In the genomic region with DNA sequence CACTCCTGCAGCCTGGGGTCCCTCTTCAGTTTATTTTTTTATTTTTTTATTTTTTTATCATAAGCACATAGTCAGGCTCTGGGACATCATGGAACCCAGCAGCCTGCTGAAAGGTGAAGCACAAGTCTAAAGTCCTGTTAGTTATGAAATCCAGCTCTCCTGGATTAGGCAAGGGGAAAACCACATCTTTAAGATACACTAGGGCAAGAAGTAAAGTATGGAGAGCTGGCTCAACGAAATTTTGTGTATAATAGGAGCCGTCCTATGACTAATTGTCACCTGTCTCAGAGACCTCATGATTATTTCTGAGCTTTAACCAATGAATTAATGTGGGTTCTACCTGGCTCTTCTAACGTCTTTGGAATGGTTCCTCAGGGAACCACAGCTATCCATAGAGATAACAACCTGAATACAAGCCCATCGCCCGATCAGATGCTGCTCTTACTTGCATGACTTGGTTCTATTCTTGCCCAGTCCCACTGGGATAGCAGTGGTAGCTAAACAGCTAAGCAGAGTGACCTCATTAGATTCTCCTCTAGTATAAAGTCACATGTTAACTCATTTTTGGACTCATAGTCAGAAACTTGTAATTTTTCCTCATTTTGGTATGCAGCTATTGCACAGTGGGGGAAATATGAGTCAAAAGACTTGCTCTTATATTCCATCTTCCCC, we compare ENCODE assay signal across 17 cellular contexts.
DNase-seq lines count a peak whose midpoint lies in the region; ATAC-seq and TF ChIP-seq lines count a peak whose summit lies in the region.
"Had no signal": no experiment of that assay in that cellular context is flagged by ENCODE, and none has a peak within 500 bp of the region (broad histone marks: within the 10 kb centered on the region; RNA-seq: fewer than 3 reads in every experiment).

No MANE protein-coding gene starts in this region.

- H3K27me3 ChIP-seq in OCI-LY1 (ENCODE audit: insufficient read depth, low read length) (no peaks in the 10 kb centered on the region), fibroblast of lung (ENCODE audit: control insufficient read depth, insufficient read depth, low read length) (no peaks in the 10 kb centered on the region), Karpas-422 (ENCODE audit: low read length) (no peaks in the 10 kb centered on the region)
- H3K27me3 ChIP-seq: pancreas, Peyer's patch, spleen had no signal

- H3K4me1 ChIP-seq in OCI-LY1 (ENCODE audit: insufficient read depth, low read length, severe bottlenecking) (peaks cover 47% of the 10 kb centered on the region), fibroblast of lung (ENCODE audit: control insufficient read depth, extremely low read depth, insufficient read depth, low read length) (no peaks in the 10 kb centered on the region), Karpas-422 (ENCODE audit: low read length) (peaks cover 17% of the 10 kb centered on the region)

- H3K27ac ChIP-seq in OCI-LY1 (ENCODE audit: low read depth, low read length, poor library complexity, severe bottlenecking) (peak overlapping the region; percentile 98), fibroblast of lung (ENCODE audit: insufficient read depth, low read length) (no peak overlapping the region), Karpas-422 (ENCODE audit: low read length) (no peak overlapping the region)
- H3K27ac ChIP-seq: HL-60, KMS-11, pancreas, Peyer's patch had no signal

- no peaks in the 10 kb centered on the region for H3K36me3 Mint-ChIP-seq in stimulated activated effector memory CD8-positive, alpha-beta T cell treated with anti-CD3 and anti-CD28 coated beads, Interleukin-12 subunit alpha, Interleukin-12 subunit beta, amount 100 ng/mL, for 72 hours
- H3K36me3 Mint-ChIP-seq: activated naive CD8-positive, alpha-beta T cell; CD8-positive, alpha-beta T cell had no signal

- H3K79me2 ChIP-seq in OCI-LY1 (ENCODE audit: insufficient read depth, low read length) (no peaks in the 10 kb centered on the region), fibroblast of lung (ENCODE audit: control insufficient read depth, insufficient read depth, low read length) (no peaks in the 10 kb centered on the region), Karpas-422 (ENCODE audit: low read length) (no peaks in the 10 kb centered on the region)

- H3F3A ChIP-seq in OCI-LY1 (ENCODE audit: insufficient read depth, low read length), result no peaks in the 10 kb centered on the region

- H2AFZ ChIP-seq in OCI-LY1 (ENCODE audit: low read length), result no peak overlapping the region
- no peak overlapping the region for H2AFZ ChIP-seq in fibroblast of lung (ENCODE audit: low read length)
- H2AFZ ChIP-seq in Karpas-422 (ENCODE audit: low read length), result no peak overlapping the region

- H4K20me1 ChIP-seq in OCI-LY1 (ENCODE audit: insufficient read depth, low read length) (no peaks in the 10 kb centered on the region), fibroblast of lung (ENCODE audit: control insufficient read depth, extremely low read depth, insufficient read depth, low read length) (no peaks in the 10 kb centered on the region), Karpas-422 (ENCODE audit: insufficient read depth, low read depth, low read length) (no peaks in the 10 kb centered on the region)

- peak overlapping the region; percentile 51 for H3K4me3 ChIP-seq in OCI-LY1 (ENCODE audit: low read depth, low read length, poor library complexity, severe bottlenecking)
- H3K4me3 ChIP-seq in fibroblast of lung (replicated peaks in 1 of 4; ENCODE audit: control extremely low read depth in 1 of 4, insufficient read depth in 1 of 4, low read depth in 3 of 4, low read length in 4 of 4), result no peak overlapping the region
- no peak overlapping the region for H3K4me3 ChIP-seq in Karpas-422 (ENCODE audit: low read length)
- H3K4me3 ChIP-seq: pancreas, Peyer's patch, spleen had no signal

- H3K4me1 Mint-ChIP-seq in stimulated activated effector memory CD8-positive, alpha-beta T cell treated with anti-CD3 and anti-CD28 coated beads, Interleukin-12 subunit alpha, Interleukin-12 subunit beta, amount 100 ng/mL, for 72 hours, result peaks cover 19% of the 10 kb centered on the region

- H3K9ac ChIP-seq in OCI-LY1 (ENCODE audit: low read length) (peak overlapping the region; percentile 64), fibroblast of lung (ENCODE audit: insufficient read depth, low read length) (no peak overlapping the region), Karpas-422 (ENCODE audit: low read length) (no peak overlapping the region)
- H3K9ac ChIP-seq: KMS-11 had no signal

- H3K9me3 Mint-ChIP-seq in stimulated activated effector memory CD8-positive, alpha-beta T cell treated with anti-CD3 and anti-CD28 coated beads, Interleukin-12 subunit alpha, Interleukin-12 subunit beta, amount 100 ng/mL, for 72 hours, result no peaks in the 10 kb centered on the region
- H3K9me3 Mint-ChIP-seq: CD8-positive, alpha-beta T cell had no signal

- no peak overlapping the region for H3K27ac Mint-ChIP-seq in stimulated activated effector memory CD8-positive, alpha-beta T cell treated with anti-CD3 and anti-CD28 coated beads, Interleukin-12 subunit alpha, Interleukin-12 subunit beta, amount 100 ng/mL, for 72 hours
- H3K27ac Mint-ChIP-seq: activated naive CD8-positive, alpha-beta T cell; CD8-positive, alpha-beta T cell had no signal

- no peaks in the 10 kb centered on the region for H3K36me3 ChIP-seq in OCI-LY1 (ENCODE audit: insufficient read depth, low read length)
- H3K36me3 ChIP-seq in fibroblast of lung (ENCODE audit: control insufficient read depth, insufficient read depth, low read length), result no peaks in the 10 kb centered on the region
- H3K36me3 ChIP-seq in Karpas-422 (ENCODE audit: insufficient read depth, low read length), result no peaks in the 10 kb centered on the region
- H3K36me3 ChIP-seq: pancreas, Peyer's patch, spleen had no signal

- TF ChIP-seq CTCF in OCI-LY1 (IDR thresholded peaks at IDR 0.05; ENCODE audit: low read length) (no peak), fibroblast of lung (conservative IDR thresholded peaks at IDR 0.05 in 1 of 2, IDR thresholded peaks at IDR 0.05 in 1 of 2; ENCODE audit: low read depth in 1 of 2, low read length in 2 of 2) (no peak)

- peak; percentile 47 for ATAC-seq in stimulated activated effector memory CD8-positive, alpha-beta T cell treated with anti-CD3 and anti-CD28 coated beads, Interleukin-12 subunit alpha, Interleukin-12 subunit beta, amount 100 ng/mL, for 72 hours
- no peak for ATAC-seq in GM19397 (IDR thresholded peaks at IDR 0.05; ENCODE audit: unreplicated experiment)
- ATAC-seq: CD8-positive, alpha-beta T cell; pancreas had no signal

- H3K9me3 ChIP-seq in OCI-LY1 (ENCODE audit: low read length) (peaks cover 4% of the 10 kb centered on the region), fibroblast of lung (ENCODE audit: control insufficient read depth, insufficient read depth, low read depth, low read length) (no peaks in the 10 kb centered on the region), Karpas-422 (ENCODE audit: low read length) (no peaks in the 10 kb centered on the region)
- H3K9me3 ChIP-seq: pancreas, Peyer's patch, spleen had no signal

- H3K9me2 ChIP-seq in OCI-LY1 (ENCODE audit: low read depth, low read length), result no peaks in the 10 kb centered on the region
- H3K9me2 ChIP-seq in Karpas-422 (replicated peaks; ENCODE audit: insufficient read depth, low read length), result no peaks in the 10 kb centered on the region

- no peak overlapping the region for H3K4me3 Mint-ChIP-seq in stimulated activated effector memory CD8-positive, alpha-beta T cell treated with anti-CD3 and anti-CD28 coated beads, Interleukin-12 subunit alpha, Interleukin-12 subunit beta, amount 100 ng/mL, for 72 hours
- H3K4me3 Mint-ChIP-seq: activated naive CD8-positive, alpha-beta T cell; CD8-positive, alpha-beta T cell had no signal

- peak overlapping the region; percentile 74 for H3K4me2 ChIP-seq in OCI-LY1 (ENCODE audit: low read length)
- no peak overlapping the region for H3K4me2 ChIP-seq in fibroblast of lung (ENCODE audit: extremely low read depth, insufficient read depth, low read length)
- H3K4me2 ChIP-seq in Karpas-422 (ENCODE audit: low read depth, low read length, poor library complexity, severe bottlenecking), result no peak overlapping the region
- H3K4me2 ChIP-seq: KMS-11 had no signal

- DNase-seq in GM04504 (ENCODE audit: low read depth) (peak; percentile 9), fibroblast of lung (ENCODE audit: low read depth in 2 of 2) (peak; percentile 12 to 62), Karpas-422 (no peak), NCI-H1436 (lab: John Stamatoyannopoulos, UW) (no peak)
- no peak for DNase-seq in stimulated activated effector memory CD8-positive, alpha-beta T cell treated with anti-CD3 and anti-CD28 coated beads, Interleukin-12 subunit alpha, Interleukin-12 subunit beta, amount 100 ng/mL, for 72 hours (ENCODE audit: low spot score in 2 of 2)
- DNase-seq: head of caudate nucleus, kidney glomerular epithelial cell, NCI-H510A, pancreas, spleen had no signal

Comparison
In these comparisons a context has a peak if more than half of its experiments do, and no peak if none do; other contexts are left out.
1. DNase-seq: peak in GM04504 (single experiment) and fibroblast of lung (2 of 2); none in stimulated activated effector memory CD8-positive, alpha-beta T cell treated with anti-CD3 and anti-CD28 coated beads, Interleukin-12 subunit alpha, Interleukin-12 subunit beta, amount 100 ng/mL, for 72 hours (0 of 2), Karpas-422 (single experiment) and NCI-H1436 (single experiment).